In the genomic region with DNA sequence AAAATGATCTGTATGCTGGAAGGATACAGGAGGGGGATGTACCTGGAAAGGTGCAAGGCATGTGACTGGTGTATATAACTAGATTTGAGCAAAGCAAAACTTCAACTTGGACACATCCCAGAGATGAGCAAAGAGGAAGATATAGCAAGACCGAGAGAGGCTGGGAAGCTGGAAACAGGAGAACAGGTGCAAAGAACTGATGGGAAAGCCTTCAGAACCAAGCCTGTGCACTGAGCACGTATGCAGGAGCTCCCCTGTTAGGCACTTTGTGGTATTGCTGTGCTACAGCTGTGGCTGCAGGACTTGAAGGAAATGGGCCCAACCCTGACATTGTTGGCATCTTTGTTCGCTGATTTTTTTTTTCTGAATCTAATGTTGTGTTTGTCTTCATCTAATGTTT, we compare ENCODE assay signal across 9 cellular contexts.
DNase-seq lines count a peak whose midpoint lies in the region; TF ChIP-seq lines count a peak whose summit lies in the region.
"Had no signal": no experiment of that assay in that cellular context is flagged by ENCODE, and none has a peak within 500 bp of the region (broad histone marks: within the 10 kb centered on the region; RNA-seq: fewer than 3 reads in every experiment).

No MANE protein-coding gene starts in this region.

- no peaks in the 10 kb centered on the region for H3K27me3 ChIP-seq in fibroblast of lung (ENCODE audit: control insufficient read depth, insufficient read depth, low read length)

- no peak overlapping the region for H3K27ac ChIP-seq in 22Rv1
- no peak overlapping the region for H3K27ac ChIP-seq in fibroblast of lung (ENCODE audit: insufficient read depth, low read length)

- no peaks in the 10 kb centered on the region for H3K36me3 ChIP-seq in fibroblast of lung (ENCODE audit: control insufficient read depth, insufficient read depth, low read length)

- TF ChIP-seq CTCF in 22Rv1 (IDR thresholded peaks at IDR 0.05) (peak; percentile 24), fibroblast of lung (conservative IDR thresholded peaks at IDR 0.05 in 1 of 2, IDR thresholded peaks at IDR 0.05 in 1 of 2; ENCODE audit: low read depth in 1 of 2, low read length in 2 of 2) (peak; percentile 35 to 36)

- no peaks in the 10 kb centered on the region for H4K20me1 ChIP-seq in fibroblast of lung (ENCODE audit: control insufficient read depth, extremely low read depth, insufficient read depth, low read length)

- H3K79me2 ChIP-seq in fibroblast of lung (ENCODE audit: control insufficient read depth, insufficient read depth, low read length), result no peaks in the 10 kb centered on the region

- DNase-seq in GM03348 (ENCODE audit: low spot score), result peak; percentile 29
- DNase-seq in NCI-H82 (lab: John Stamatoyannopoulos, UW), result peak; percentile 70
- peak; percentile 12 to 20 for DNase-seq in fibroblast of lung (ENCODE audit: low read depth in 2 of 2)
- no peak for DNase-seq in NCI-H446 treated with DMSO at 0.1 percent for 48 hours (lab: John Stamatoyannopoulos, UW)
- DNase-seq in mucosa of gallbladder (ENCODE audit: low spot score), result no peak
- no peak for DNase-seq in midbrain (lab: John Stamatoyannopoulos, UW)
- no peak for DNase-seq in pons (ENCODE audit: low spot score)
- DNase-seq: activated T-cell treated with anti-CD3 and anti-CD28 coated beads for 4 hours had no signal

- H3K9ac ChIP-seq in fibroblast of lung (ENCODE audit: insufficient read depth, low read length), result no peak overlapping the region

- no peak overlapping the region for H2AFZ ChIP-seq in fibroblast of lung (ENCODE audit: low read length)

- no peak overlapping the region for H3K4me3 ChIP-seq in fibroblast of lung (replicated peaks in 1 of 4; ENCODE audit: control extremely low read depth in 1 of 4, insufficient read depth in 1 of 4, low read depth in 3 of 4, low read length in 4 of 4)

- H3K9me3 ChIP-seq in fibroblast of lung (ENCODE audit: control insufficient read depth, insufficient read depth, low read depth, low read length), result no peaks in the 10 kb centered on the region

- H3K4me2 ChIP-seq in fibroblast of lung (ENCODE audit: extremely low read depth, insufficient read depth, low read length), result no peak overlapping the region

- no peaks in the 10 kb centered on the region for H3K4me1 ChIP-seq in fibroblast of lung (ENCODE audit: control insufficient read depth, extremely low read depth, insufficient read depth, low read length)

Comparison
In these comparisons a context has a peak if more than half of its experiments do, and no peak if none do; other contexts are left out.
1. DNase-seq: peak in GM03348 (single experiment), NCI-H82 (single experiment) and fibroblast of lung (2 of 2); none in NCI-H446 treated with DMSO at 0.1 percent for 48 hours (single experiment), mucosa of gallbladder (single experiment), midbrain (single experiment) and pons (single experiment).